In the genomic region with DNA sequence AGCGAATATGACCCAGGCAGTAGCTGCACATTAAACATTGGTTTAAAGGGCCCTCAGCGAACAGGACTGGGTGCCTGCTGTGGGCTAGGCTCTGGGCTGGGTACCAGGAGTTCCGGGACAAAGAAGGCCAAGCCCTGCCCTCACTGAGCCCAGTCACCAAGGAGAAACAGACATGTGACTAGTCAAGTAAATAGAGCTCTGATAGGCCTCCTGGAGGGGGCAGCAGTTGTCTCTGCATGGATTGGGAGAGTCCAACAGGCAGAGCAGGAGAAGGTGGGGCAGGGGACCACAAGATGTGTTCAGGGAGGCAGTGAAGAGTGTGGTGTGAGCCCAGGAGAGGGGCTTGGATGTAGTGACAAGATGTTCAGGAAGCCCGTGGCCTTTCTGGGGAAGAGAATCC, we compare ENCODE assay signal across 1 cellular context.
TF ChIP-seq lines count a peak whose summit lies in the region.

No MANE protein-coding gene starts in this region.

TF ChIP-seq in HepG2, 621 proteins besides CTCF, POLR2A, EP300 and RAD21 (continued from another document and continues in another):
- TF ChIP-seq, protein P1, sequence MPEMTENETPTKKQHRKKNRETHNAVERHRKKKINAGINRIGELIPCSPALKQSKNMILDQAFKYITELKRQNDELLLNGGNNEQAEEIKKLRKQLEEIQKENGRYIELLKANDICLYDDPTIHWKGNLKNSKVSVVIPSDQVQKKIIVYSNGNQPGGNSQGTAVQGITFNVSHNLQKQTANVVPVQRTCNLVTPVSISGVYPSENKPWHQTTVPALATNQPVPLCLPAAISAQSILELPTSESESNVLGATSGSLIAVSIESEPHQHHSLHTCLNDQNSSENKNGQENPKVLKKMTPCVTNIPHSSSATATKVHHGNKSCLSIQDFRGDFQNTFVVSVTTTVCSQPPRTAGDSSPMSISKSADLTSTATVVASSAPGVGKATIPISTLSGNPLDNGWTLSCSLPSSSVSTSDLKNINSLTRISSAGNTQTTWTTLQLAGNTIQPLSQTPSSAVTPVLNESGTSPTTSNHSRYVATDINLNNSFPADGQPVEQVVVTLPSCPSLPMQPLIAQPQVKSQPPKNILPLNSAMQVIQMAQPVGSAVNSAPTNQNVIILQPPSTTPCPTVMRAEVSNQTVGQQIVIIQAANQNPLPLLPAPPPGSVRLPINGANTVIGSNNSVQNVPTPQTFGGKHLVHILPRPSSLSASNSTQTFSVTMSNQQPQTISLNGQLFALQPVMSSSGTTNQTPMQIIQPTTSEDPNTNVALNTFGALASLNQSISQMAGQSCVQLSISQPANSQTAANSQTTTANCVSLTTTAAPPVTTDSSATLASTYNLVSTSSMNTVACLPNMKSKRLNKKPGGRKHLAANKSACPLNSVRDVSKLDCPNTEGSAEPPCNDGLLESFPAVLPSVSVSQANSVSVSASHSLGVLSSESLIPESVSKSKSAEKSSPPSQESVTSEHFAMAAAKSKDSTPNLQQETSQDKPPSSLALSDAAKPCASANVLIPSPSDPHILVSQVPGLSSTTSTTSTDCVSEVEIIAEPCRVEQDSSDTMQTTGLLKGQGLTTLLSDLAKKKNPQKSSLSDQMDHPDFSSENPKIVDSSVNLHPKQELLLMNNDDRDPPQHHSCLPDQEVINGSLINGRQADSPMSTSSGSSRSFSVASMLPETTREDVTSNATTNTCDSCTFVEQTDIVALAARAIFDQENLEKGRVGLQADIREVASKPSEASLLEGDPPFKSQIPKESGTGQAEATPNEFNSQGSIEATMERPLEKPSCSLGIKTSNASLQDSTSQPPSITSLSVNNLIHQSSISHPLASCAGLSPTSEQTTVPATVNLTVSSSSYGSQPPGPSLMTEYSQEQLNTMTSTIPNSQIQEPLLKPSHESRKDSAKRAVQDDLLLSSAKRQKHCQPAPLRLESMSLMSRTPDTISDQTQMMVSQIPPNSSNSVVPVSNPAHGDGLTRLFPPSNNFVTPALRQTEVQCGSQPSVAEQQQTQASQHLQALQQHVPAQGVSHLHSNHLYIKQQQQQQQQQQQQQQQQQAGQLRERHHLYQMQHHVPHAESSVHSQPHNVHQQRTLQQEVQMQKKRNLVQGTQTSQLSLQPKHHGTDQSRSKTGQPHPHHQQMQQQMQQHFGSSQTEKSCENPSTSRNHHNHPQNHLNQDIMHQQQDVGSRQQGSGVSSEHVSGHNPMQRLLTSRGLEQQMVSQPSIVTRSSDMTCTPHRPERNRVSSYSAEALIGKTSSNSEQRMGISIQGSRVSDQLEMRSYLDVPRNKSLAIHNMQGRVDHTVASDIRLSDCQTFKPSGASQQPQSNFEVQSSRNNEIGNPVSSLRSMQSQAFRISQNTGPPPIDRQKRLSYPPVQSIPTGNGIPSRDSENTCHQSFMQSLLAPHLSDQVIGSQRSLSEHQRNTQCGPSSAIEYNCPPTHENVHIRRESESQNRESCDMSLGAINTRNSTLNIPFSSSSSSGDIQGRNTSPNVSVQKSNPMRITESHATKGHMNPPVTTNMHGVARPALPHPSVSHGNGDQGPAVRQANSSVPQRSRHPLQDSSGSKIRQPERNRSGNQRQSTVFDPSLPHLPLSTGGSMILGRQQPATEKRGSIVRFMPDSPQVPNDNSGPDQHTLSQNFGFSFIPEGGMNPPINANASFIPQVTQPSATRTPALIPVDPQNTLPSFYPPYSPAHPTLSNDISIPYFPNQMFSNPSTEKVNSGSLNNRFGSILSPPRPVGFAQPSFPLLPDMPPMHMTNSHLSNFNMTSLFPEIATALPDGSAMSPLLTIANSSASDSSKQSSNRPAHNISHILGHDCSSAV (CRISPR knock-in tag; IDR thresholded peaks at IDR 0.05; ENCODE audit: borderline replicate concordance), result no peak
- TF ChIP-seq CHCHD3 (CRISPR knock-in tag; IDR thresholded peaks at IDR 0.05) (no peak), ZNF777 (CRISPR knock-in tag; IDR thresholded peaks at IDR 0.05) (no peak), CC2D1A (CRISPR knock-in tag; IDR thresholded peaks at IDR 0.05) (no peak), ZNF329 (CRISPR knock-in tag; IDR thresholded peaks at IDR 0.05; ENCODE audit: low read depth) (no peak), KDM3A (CRISPR knock-in tag; IDR thresholded peaks at IDR 0.05; ENCODE audit: low read depth) (no peak), MED1 (CRISPR knock-in tag; IDR thresholded peaks at IDR 0.05) (0 out of 2 replicates have a peak, but pooled peaks have one; percentile 20), JUND (CRISPR knock-in tag; IDR thresholded peaks at IDR 0.05) (no peak), HDAC1 (CRISPR knock-in tag; IDR thresholded peaks at IDR 0.05) (no peak), ZNF354B (CRISPR knock-in tag; IDR thresholded peaks at IDR 0.05) (no peak), YEATS4 (CRISPR knock-in tag; IDR thresholded peaks at IDR 0.05; ENCODE audit: borderline replicate concordance) (no peak), TOPORS (CRISPR knock-in tag; IDR thresholded peaks at IDR 0.05) (no peak), JUNB (CRISPR knock-in tag; IDR thresholded peaks at IDR 0.05; ENCODE audit: borderline replicate concordance) (no peak), NR3C1 (CRISPR knock-in tag; IDR thresholded peaks at IDR 0.05) (no peak), IRF2 (CRISPR knock-in tag; IDR thresholded peaks at IDR 0.05) (no peak), ZNF230 (CRISPR knock-in tag; IDR thresholded peaks at IDR 0.05) (no peak), SOX13 (IDR thresholded peaks at IDR 0.05) (no peak), SOX13 (CRISPR knock-in tag; conservative IDR thresholded peaks at IDR 0.05 in 1 of 2, IDR thresholded peaks at IDR 0.05 in 1 of 2) (0 out of 4 replicates have a peak, but pooled peaks of 1 of the 2 experiments have one; percentile 49), ZMAT3 (CRISPR knock-in tag; conservative IDR thresholded peaks at IDR 0.05) (0 out of 2 replicates have a peak, but pooled peaks have one; percentile 39), ZNF660 (CRISPR knock-in tag; IDR thresholded peaks at IDR 0.05; ENCODE audit: borderline replicate concordance, low read depth) (no peak), CCDC6 (CRISPR knock-in tag; IDR thresholded peaks at IDR 0.05) (no peak; the same call in 1 of the 2 replicates), ZNF747 (CRISPR knock-in tag; IDR thresholded peaks at IDR 0.05; ENCODE audit: borderline replicate concordance) (no peak), ZNF891 (CRISPR knock-in tag; IDR thresholded peaks at IDR 0.05) (peak; percentile 73; the same call in 1 of the 2 replicates), ZZZ3 (CRISPR knock-in tag; IDR thresholded peaks at IDR 0.05; ENCODE audit: borderline replicate concordance) (no peak), ZNF720 (CRISPR knock-in tag; IDR thresholded peaks at IDR 0.05) (no peak), ZNF232 (CRISPR knock-in tag; IDR thresholded peaks at IDR 0.05; ENCODE audit: borderline replicate concordance) (no peak), ZNF496 (CRISPR knock-in tag; IDR thresholded peaks at IDR 0.05; ENCODE audit: insufficient replicate concordance) (no peak), ONECUT2 (CRISPR knock-in tag; IDR thresholded peaks at IDR 0.05) (no peak), ZSCAN12 (CRISPR knock-in tag; IDR thresholded peaks at IDR 0.05) (no peak), RXRA (CRISPR knock-in tag; IDR thresholded peaks at IDR 0.05) (no peak), ZFP36L1 (CRISPR knock-in tag; IDR thresholded peaks at IDR 0.05) (peak; percentile 71; the same call in 1 of the 2 replicates), SMARCE1 (IDR thresholded peaks at IDR 0.05; ENCODE audit: borderline replicate concordance) (no peak), ZNF335 (CRISPR knock-in tag; IDR thresholded peaks at IDR 0.05) (no peak), ZNF773 (CRISPR knock-in tag; IDR thresholded peaks at IDR 0.05; ENCODE audit: borderline replicate concordance) (no peak), GPN1 (CRISPR knock-in tag; IDR thresholded peaks at IDR 0.05; ENCODE audit: borderline replicate concordance) (no peak), RARA (CRISPR knock-in tag; IDR thresholded peaks at IDR 0.05) (no peak), ZNF33A (CRISPR knock-in tag; IDR thresholded peaks at IDR 0.05; ENCODE audit: borderline replicate concordance) (no peak), ZFP37 (CRISPR knock-in tag; IDR thresholded peaks at IDR 0.05; ENCODE audit: borderline replicate concordance) (no peak), CREB1 (IDR thresholded peaks at IDR 0.05) (no peak), CREB1 (CRISPR knock-in tag; IDR thresholded peaks at IDR 0.05) (no peak), STAT5B (CRISPR knock-in tag; IDR thresholded peaks at IDR 0.05) (no peak), ZNF441 (CRISPR knock-in tag; IDR thresholded peaks at IDR 0.05; ENCODE audit: borderline replicate concordance) (peak; percentile 38; the same call in 1 of the 2 replicates), ZNF816 (CRISPR knock-in tag; IDR thresholded peaks at IDR 0.05; ENCODE audit: borderline replicate concordance) (no peak), ESRRA (CRISPR knock-in tag; IDR thresholded peaks at IDR 0.05; ENCODE audit: low read depth) (no peak), ZNF782 (CRISPR knock-in tag; IDR thresholded peaks at IDR 0.05; ENCODE audit: borderline replicate concordance) (no peak), ZNF564 (CRISPR knock-in tag; IDR thresholded peaks at IDR 0.05) (no peak)
- TF ChIP-seq, protein P2, sequence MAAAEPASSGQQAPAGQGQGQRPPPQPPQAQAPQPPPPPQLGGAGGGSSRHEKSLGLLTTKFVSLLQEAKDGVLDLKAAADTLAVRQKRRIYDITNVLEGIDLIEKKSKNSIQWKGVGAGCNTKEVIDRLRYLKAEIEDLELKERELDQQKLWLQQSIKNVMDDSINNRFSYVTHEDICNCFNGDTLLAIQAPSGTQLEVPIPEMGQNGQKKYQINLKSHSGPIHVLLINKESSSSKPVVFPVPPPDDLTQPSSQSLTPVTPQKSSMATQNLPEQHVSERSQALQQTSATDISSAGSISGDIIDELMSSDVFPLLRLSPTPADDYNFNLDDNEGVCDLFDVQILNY (CRISPR knock-in tag; conservative IDR thresholded peaks at IDR 0.05), result no peak
- TF ChIP-seq, protein P3, sequence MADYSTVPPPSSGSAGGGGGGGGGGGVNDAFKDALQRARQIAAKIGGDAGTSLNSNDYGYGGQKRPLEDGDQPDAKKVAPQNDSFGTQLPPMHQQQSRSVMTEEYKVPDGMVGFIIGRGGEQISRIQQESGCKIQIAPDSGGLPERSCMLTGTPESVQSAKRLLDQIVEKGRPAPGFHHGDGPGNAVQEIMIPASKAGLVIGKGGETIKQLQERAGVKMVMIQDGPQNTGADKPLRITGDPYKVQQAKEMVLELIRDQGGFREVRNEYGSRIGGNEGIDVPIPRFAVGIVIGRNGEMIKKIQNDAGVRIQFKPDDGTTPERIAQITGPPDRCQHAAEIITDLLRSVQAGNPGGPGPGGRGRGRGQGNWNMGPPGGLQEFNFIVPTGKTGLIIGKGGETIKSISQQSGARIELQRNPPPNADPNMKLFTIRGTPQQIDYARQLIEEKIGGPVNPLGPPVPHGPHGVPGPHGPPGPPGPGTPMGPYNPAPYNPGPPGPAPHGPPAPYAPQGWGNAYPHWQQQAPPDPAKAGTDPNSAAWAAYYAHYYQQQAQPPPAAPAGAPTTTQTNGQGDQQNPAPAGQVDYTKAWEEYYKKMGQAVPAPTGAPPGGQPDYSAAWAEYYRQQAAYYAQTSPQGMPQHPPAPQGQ (CRISPR knock-in tag; IDR thresholded peaks at IDR 0.05; ENCODE audit: borderline replicate concordance), result no peak
- TF ChIP-seq, protein P4, sequence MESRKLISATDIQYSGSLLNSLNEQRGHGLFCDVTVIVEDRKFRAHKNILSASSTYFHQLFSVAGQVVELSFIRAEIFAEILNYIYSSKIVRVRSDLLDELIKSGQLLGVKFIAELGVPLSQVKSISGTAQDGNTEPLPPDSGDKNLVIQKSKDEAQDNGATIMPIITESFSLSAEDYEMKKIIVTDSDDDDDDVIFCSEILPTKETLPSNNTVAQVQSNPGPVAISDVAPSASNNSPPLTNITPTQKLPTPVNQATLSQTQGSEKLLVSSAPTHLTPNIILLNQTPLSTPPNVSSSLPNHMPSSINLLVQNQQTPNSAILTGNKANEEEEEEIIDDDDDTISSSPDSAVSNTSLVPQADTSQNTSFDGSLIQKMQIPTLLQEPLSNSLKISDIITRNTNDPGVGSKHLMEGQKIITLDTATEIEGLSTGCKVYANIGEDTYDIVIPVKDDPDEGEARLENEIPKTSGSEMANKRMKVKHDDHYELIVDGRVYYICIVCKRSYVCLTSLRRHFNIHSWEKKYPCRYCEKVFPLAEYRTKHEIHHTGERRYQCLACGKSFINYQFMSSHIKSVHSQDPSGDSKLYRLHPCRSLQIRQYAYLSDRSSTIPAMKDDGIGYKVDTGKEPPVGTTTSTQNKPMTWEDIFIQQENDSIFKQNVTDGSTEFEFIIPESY (CRISPR knock-in tag; IDR thresholded peaks at IDR 0.05), result no peak
- TF ChIP-seq, protein P5, sequence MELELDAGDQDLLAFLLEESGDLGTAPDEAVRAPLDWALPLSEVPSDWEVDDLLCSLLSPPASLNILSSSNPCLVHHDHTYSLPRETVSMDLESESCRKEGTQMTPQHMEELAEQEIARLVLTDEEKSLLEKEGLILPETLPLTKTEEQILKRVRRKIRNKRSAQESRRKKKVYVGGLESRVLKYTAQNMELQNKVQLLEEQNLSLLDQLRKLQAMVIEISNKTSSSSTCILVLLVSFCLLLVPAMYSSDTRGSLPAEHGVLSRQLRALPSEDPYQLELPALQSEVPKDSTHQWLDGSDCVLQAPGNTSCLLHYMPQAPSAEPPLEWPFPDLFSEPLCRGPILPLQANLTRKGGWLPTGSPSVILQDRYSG (CRISPR knock-in tag; IDR thresholded peaks at IDR 0.05), result no peak
- TF ChIP-seq, protein P6, sequence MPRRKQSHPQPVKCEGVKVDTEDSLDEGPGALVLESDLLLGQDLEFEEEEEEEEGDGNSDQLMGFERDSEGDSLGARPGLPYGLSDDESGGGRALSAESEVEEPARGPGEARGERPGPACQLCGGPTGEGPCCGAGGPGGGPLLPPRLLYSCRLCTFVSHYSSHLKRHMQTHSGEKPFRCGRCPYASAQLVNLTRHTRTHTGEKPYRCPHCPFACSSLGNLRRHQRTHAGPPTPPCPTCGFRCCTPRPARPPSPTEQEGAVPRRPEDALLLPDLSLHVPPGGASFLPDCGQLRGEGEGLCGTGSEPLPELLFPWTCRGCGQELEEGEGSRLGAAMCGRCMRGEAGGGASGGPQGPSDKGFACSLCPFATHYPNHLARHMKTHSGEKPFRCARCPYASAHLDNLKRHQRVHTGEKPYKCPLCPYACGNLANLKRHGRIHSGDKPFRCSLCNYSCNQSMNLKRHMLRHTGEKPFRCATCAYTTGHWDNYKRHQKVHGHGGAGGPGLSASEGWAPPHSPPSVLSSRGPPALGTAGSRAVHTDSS (CRISPR knock-in tag; conservative IDR thresholded peaks at IDR 0.05), result no peak
- TF ChIP-seq, protein P7, sequence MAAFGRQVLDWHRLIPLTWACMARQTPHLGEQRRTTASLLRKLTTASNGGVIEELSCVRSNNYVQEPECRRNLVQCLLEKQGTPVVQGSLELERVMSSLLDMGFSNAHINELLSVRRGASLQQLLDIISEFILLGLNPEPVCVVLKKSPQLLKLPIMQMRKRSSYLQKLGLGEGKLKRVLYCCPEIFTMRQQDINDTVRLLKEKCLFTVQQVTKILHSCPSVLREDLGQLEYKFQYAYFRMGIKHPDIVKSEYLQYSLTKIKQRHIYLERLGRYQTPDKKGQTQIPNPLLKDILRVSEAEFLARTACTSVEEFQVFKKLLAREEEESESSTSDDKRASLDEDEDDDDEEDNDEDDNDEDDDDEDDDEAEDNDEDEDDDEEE (CRISPR knock-in tag; IDR thresholded peaks at IDR 0.05), result no peak
